Comparison of ENCODE assay signal across 9 cellular contexts in genomic region chr19:38675611-38676010, GRCh38. TPM values are rescaled to one million over a fixed set of nuclear protein-coding genes. Genes with fewer than 3 reads are reported as not detected.
A peak's percentile ranks its signal among the peaks of the same experiment; 100 is the strongest.
DNase-seq lines count a peak whose midpoint lies in the region; ATAC-seq, FAIRE-seq and TF ChIP-seq lines count a peak whose summit lies in the region.
"Had no signal": no experiment of that assay in that cellular context is flagged by ENCODE, and none has a peak within 500 bp of the region (broad histone marks: within the 10 kb centered on the region; RNA-seq: fewer than 3 reads in every experiment).

No MANE protein-coding gene starts in this region.

- no peak overlapping the region for H3K27ac Mint-ChIP-seq in activated CD4-positive, alpha-beta memory T cell treated with anti-CD3 and anti-CD28 coated beads for 36 hours
- peak overlapping the region; percentile 88 for H3K27ac Mint-ChIP-seq in stimulated activated naive B cell treated with anti-CD40 and anti-IgM and Interleukin-4, amounts not matched to agents 10 μg/mL and 1 μg/mL and 100 μg/mL, for 72 hours

- H3K36me3 ChIP-seq in HCT116 (ENCODE audit: control insufficient read depth in 1 of 2, insufficient read depth in 2 of 2, low read length in 2 of 2) = peaks cover 0 to 33% of the 10 kb centered on the region in 2 experiments; a peak in 2 of 4 replicates
- H3K36me3 ChIP-seq in keratinocyte (ENCODE audit: control insufficient read depth in 2 of 2, extremely low read depth in 1 of 2, insufficient read depth in 2 of 2, low read length in 2 of 2) = peaks cover 21 to 33% of the 10 kb centered on the region in 2 experiments

- H3K9me3 ChIP-seq in HCT116 (ENCODE audit: control insufficient read depth in 1 of 2, insufficient read depth in 1 of 2, low read depth in 1 of 2, low read length in 2 of 2) (no peaks in the 10 kb centered on the region), keratinocyte (ENCODE audit: control insufficient read depth, low read depth, low read length) (no peaks in the 10 kb centered on the region)

- TF ChIP-seq RAD21 in HCT116 (IDR thresholded peaks at IDR 0.05; ENCODE audit: low read depth) = 0 out of 2 replicates have a peak, but pooled peaks have one; percentile 14

- H4K20me1 ChIP-seq in HCT116 (ENCODE audit: insufficient read depth) = peaks cover 16% of the 10 kb centered on the region; the same call in 1 of the 2 replicates
- H4K20me1 ChIP-seq in keratinocyte (ENCODE audit: control insufficient read depth, extremely low read depth, insufficient read depth, low read length) = peaks cover 6% of the 10 kb centered on the region

- RAD21 ChIA-PET in HCT116 (lab: Charles Lee; ENCODE audit: low non-redundant PET in 1 of 2, low total read pairs in 2 of 2, uncharacterized antibody in 2 of 2, unreplicated experiment in 2 of 2) = no interaction called here

- TF ChIP-seq CTCF in HCT116 (IDR thresholded peaks at IDR 0.05 in 2 of 3, conservative IDR thresholded peaks at IDR 0.05 in 1 of 3; ENCODE audit: borderline replicate concordance in 1 of 3, insufficient read depth in 1 of 3, low read depth in 2 of 3, low read length in 2 of 3) (no peak), keratinocyte (optimal IDR thresholded peaks at IDR 0.05 in 1 of 3, IDR thresholded peaks at IDR 0.05 in 1 of 3, conservative IDR thresholded peaks at IDR 0.05 in 1 of 3; ENCODE audit: extremely low read depth in 1 of 3, insufficient read depth in 2 of 3, low read length in 3 of 3) (peak; percentile 7 to 19 (median 9))

- H3K27ac ChIP-seq in HCT116 (ENCODE audit: low read depth, low read length) (peak overlapping the region; percentile 5; the same call in 1 of the 2 replicates), keratinocyte (ENCODE audit: control insufficient read depth, insufficient read depth, low read length) (peak overlapping the region; percentile 96)

- no peak overlapping the region for H3K4me3 Mint-ChIP-seq in activated CD4-positive, alpha-beta memory T cell treated with anti-CD3 and anti-CD28 coated beads for 36 hours
- peak overlapping the region in 1 of 2 donors; percentile 28 for H3K4me3 Mint-ChIP-seq in stimulated activated naive B cell treated with anti-CD40 and anti-IgM and Interleukin-4, amounts not matched to agents 10 μg/mL and 1 μg/mL and 100 μg/mL, for 72 hours

- H3K27me3 Mint-ChIP-seq in activated CD4-positive, alpha-beta memory T cell treated with anti-CD3 and anti-CD28 coated beads for 36 hours = no peaks in the 10 kb centered on the region
- H3K27me3 Mint-ChIP-seq in stimulated activated naive B cell treated with anti-CD40 and anti-IgM and Interleukin-4, amounts not matched to agents 10 μg/mL and 1 μg/mL and 100 μg/mL, for 72 hours = no peaks in the 10 kb centered on the region

- CTCF ChIA-PET in HCT116 (lab: Charles Lee) = interaction anchor here (1.7 kb wide), 1 partner anchor 8 kb away, joined by 4 read pairs; no protein-coding TSS in a partner anchor
- CTCF ChIA-PET in activated CD4-positive, alpha-beta memory T cell treated with anti-CD3 and anti-CD28 coated beads for 36 hours (lab: Charles Lee) = interaction anchor here (0.5 to 1.2 kb wide), 2 partner anchors 18 to 52 kb away, joined by 3 to 5 read pairs; no protein-coding TSS in a partner anchor

- H3K9ac ChIP-seq in HCT116 (ENCODE audit: low read length) (peak overlapping the region; percentile 14; the same call in 1 of the 2 replicates), keratinocyte (ENCODE audit: control insufficient read depth, extremely low read depth, insufficient read depth, low read length) (peak overlapping the region; percentile 89)

- no peaks in the 10 kb centered on the region for H3K27me3 ChIP-seq in HCT116 (ENCODE audit: insufficient read depth, low read length)
- H3K27me3 ChIP-seq in keratinocyte (ENCODE audit: control insufficient read depth, extremely low read depth, insufficient read depth, low read length) = no peaks in the 10 kb centered on the region

- peaks cover 2% of the 10 kb centered on the region for H3K9me1 ChIP-seq in keratinocyte (ENCODE audit: control insufficient read depth, extremely low read depth, insufficient read depth, low read length)

- no TSS peak for BruUV-seq in HCT116 (replicated peaks; lab: Mats Ljungman, UMichigan)

- ATAC-seq in HCT116 (no peak), HG02759 (IDR thresholded peaks at IDR 0.05; ENCODE audit: unreplicated experiment) (no peak), GM19023 (IDR thresholded peaks at IDR 0.05; ENCODE audit: unreplicated experiment) (no peak)
- peak; percentile 86 to 94 for ATAC-seq in stimulated activated naive B cell treated with anti-CD40 and anti-IgM and Interleukin-4, amounts not matched to agents 10 μg/mL and 1 μg/mL and 100 μg/mL, for 72 hours (replicated peaks)

- POLR2A ChIA-PET in HCT116 (lab: Charles Lee) = no interaction called here
- POLR2A ChIA-PET in activated CD4-positive, alpha-beta memory T cell treated with anti-CD3 and anti-CD28 coated beads for 36 hours (lab: Charles Lee) = no interaction called here

- intact Hi-C loops in HCT116 (cut with micrococcal nuclease) = no loop called here
- intact Hi-C loops in activated CD4-positive, alpha-beta memory T cell treated with anti-CD3 and anti-CD28 coated beads for 36 hours (cut with micrococcal nuclease) = no loop called here

- H2AFZ ChIP-seq in HCT116 (ENCODE audit: low read depth, low read length, poor library complexity, severe bottlenecking) = no peak overlapping the region
- no peak overlapping the region for H2AFZ ChIP-seq in keratinocyte (ENCODE audit: control insufficient read depth, low read length)

- H3K4me1 ChIP-seq in HCT116 (ENCODE audit: control insufficient read depth in 1 of 2, insufficient read depth in 2 of 2, low read length in 2 of 2) (peaks cover 23 to 85% of the 10 kb centered on the region in 2 experiments), keratinocyte (ENCODE audit: control insufficient read depth, extremely low read depth, insufficient read depth, low read length) (peaks cover 65% of the 10 kb centered on the region)

- peaks cover 3% of the 10 kb centered on the region for H3K36me3 Mint-ChIP-seq in activated CD4-positive, alpha-beta memory T cell treated with anti-CD3 and anti-CD28 coated beads for 36 hours
- peaks cover 28 to 46% of the 10 kb centered on the region in 2 donors for H3K36me3 Mint-ChIP-seq in stimulated activated naive B cell treated with anti-CD40 and anti-IgM and Interleukin-4, amounts not matched to agents 10 μg/mL and 1 μg/mL and 100 μg/mL, for 72 hours

- FAIRE-seq in keratinocyte (lab: Jason Lieb, UNC) = no peak

- no peak for TF ChIP-seq POLR2A in HCT116 (IDR thresholded peaks at IDR 0.05; ENCODE audit: borderline replicate concordance, extremely low read depth, insufficient read depth, insufficient read length)

- H3K9me2 ChIP-seq in HCT116 (ENCODE audit: insufficient read depth) = no peaks in the 10 kb centered on the region

- dilution Hi-C loops in keratinocyte (cut with MboI; ENCODE audit: extremely low pct_ligation_motif_present, low sequenced_read_pairs) = no loop called here

- H3K4me3 ChIP-seq in HCT116 (replicated peaks in 1 of 2; ENCODE audit: low read depth in 1 of 2, low read length in 2 of 2) (no peak overlapping the region), keratinocyte (ENCODE audit: control insufficient read depth in 2 of 3, extremely low read depth in 1 of 3, insufficient read depth in 2 of 3, low read depth in 1 of 3, low read length in 3 of 3) (peak overlapping the region in 1 of 3 experiments; percentile 22)

- peaks cover 70% of the 10 kb centered on the region for H3K4me1 Mint-ChIP-seq in activated CD4-positive, alpha-beta memory T cell treated with anti-CD3 and anti-CD28 coated beads for 36 hours (ENCODE audit: low read depth)
- H3K4me1 Mint-ChIP-seq in stimulated activated naive B cell treated with anti-CD40 and anti-IgM and Interleukin-4, amounts not matched to agents 10 μg/mL and 1 μg/mL and 100 μg/mL, for 72 hours = peaks cover 60 to 73% of the 10 kb centered on the region in 2 donors

- no peak for DNase-seq in HCT116 (ENCODE audit: low read depth, low spot score)
- peak; percentile 37 for DNase-seq in activated CD4-positive, alpha-beta memory T cell treated with anti-CD3 and anti-CD28 coated beads for 36 hours
- DNase-seq in keratinocyte (ENCODE audit: low read depth, low spot score) = no peak
- DNase-seq in stimulated activated naive B cell treated with anti-CD40 and anti-IgM and Interleukin-4, amounts not matched to agents 10 μg/mL and 1 μg/mL and 100 μg/mL, for 72 hours = peak; percentile 34
- DNase-seq in epidermal melanocyte (ENCODE audit: insufficient read length, low spot score) = no peak
- no peak for DNase-seq in SW 1271 (lab: John Stamatoyannopoulos, UW)
- DNase-seq: effector memory CD4-positive, alpha-beta T cell had no signal

- H3K79me2 ChIP-seq in HCT116 (ENCODE audit: insufficient read depth, low read length) (peaks cover 97% of the 10 kb centered on the region), keratinocyte (ENCODE audit: control insufficient read depth, insufficient read depth, low read length) (peaks cover 91% of the 10 kb centered on the region)

- H3K4me2 ChIP-seq in HCT116 (ENCODE audit: low read length) = no peak overlapping the region
- peak overlapping the region; percentile 79 for H3K4me2 ChIP-seq in keratinocyte (ENCODE audit: control insufficient read depth, extremely low read depth, insufficient read depth, low read depth, low read length)

- no peaks in the 10 kb centered on the region for H3K9me3 Mint-ChIP-seq in activated CD4-positive, alpha-beta memory T cell treated with anti-CD3 and anti-CD28 coated beads for 36 hours
- H3K9me3 Mint-ChIP-seq in stimulated activated naive B cell treated with anti-CD40 and anti-IgM and Interleukin-4, amounts not matched to agents 10 μg/mL and 1 μg/mL and 100 μg/mL, for 72 hours = no peaks in the 10 kb centered on the region

RNA-seq across cellular contexts. Expression of gene ACTN4, which starts 28.2 kb away (rescaled TPM):
- 651 TPM for total RNA-seq in HCT116 (2021; ENCODE audit: unreplicated experiment)
- 635 and 727 TPM in 2 replicates for polyA plus RNA-seq in HCT116 (2012)
- 100 to 1,000 TPM; 267 to 270 TPM for total RNA-seq in activated CD4-positive, alpha-beta memory T cell treated with anti-CD3 and anti-CD28 coated beads for 36 hours
- polyA plus RNA-seq in keratinocyte = 463 to 720 TPM (median 526 TPM) in 3 replicates
- polyA plus RNA-seq in keratinocyte (2011; ENCODE audit: low read depth) = 762 TPM
- 452 and 468 TPM in 2 replicates for polyA plus RNA-seq in keratinocyte (2011; cell fraction: cytosol; rRNA removed)
- 1,020 and 1,377 TPM in 2 replicates for polyA plus RNA-seq in keratinocyte (2011; cell fraction: nucleus; rRNA removed)
- polyA plus RNA-seq in keratinocyte (2012; ENCODE audit: low replicate concordance) = 537 and 1,150 TPM in 2 replicates
- polyA minus RNA-seq in keratinocyte = 417 to 1,584 TPM (median 501 TPM) in 3 replicates
- polyA minus RNA-seq in keratinocyte (2011; cell fraction: cytosol; rRNA and poly(A)+ RNA removed) = 376 TPM
- polyA minus RNA-seq in keratinocyte (2011; cell fraction: nucleus; rRNA and poly(A)+ RNA removed) = 400 and 697 TPM in 2 replicates

RNA-seq across cellular contexts. Expression of gene EIF3K, which starts 56.6 kb away (rescaled TPM):
- 313 TPM for total RNA-seq in HCT116 (2021; ENCODE audit: unreplicated experiment)
- 474 and 485 TPM in 2 replicates for polyA plus RNA-seq in HCT116 (2012)
- 100 to 1,000 TPM; 273 to 287 TPM for total RNA-seq in activated CD4-positive, alpha-beta memory T cell treated with anti-CD3 and anti-CD28 coated beads for 36 hours
- polyA plus RNA-seq in keratinocyte = 240 to 304 TPM (median 260 TPM) in 3 replicates
- polyA plus RNA-seq in keratinocyte (2011; ENCODE audit: low read depth) = 262 TPM
- 399 and 557 TPM in 2 replicates for polyA plus RNA-seq in keratinocyte (2011; cell fraction: cytosol; rRNA removed)
- 275 and 357 TPM in 2 replicates for polyA plus RNA-seq in keratinocyte (2011; cell fraction: nucleus; rRNA removed)
- polyA plus RNA-seq in keratinocyte (2012; ENCODE audit: low replicate concordance) = 276 and 339 TPM in 2 replicates
- 344 to 553 TPM (median 352 TPM) in 3 replicates for polyA minus RNA-seq in keratinocyte
- polyA minus RNA-seq in keratinocyte (2011; cell fraction: cytosol; rRNA and poly(A)+ RNA removed) = 270 TPM
- polyA minus RNA-seq in keratinocyte (2011; cell fraction: nucleus; rRNA and poly(A)+ RNA removed) = 60.8 and 84.1 TPM in 2 replicates

RNA-seq across cellular contexts. Expression of gene MAP4K1, which starts 57.9 kb away (rescaled TPM):
- 9.1 TPM for total RNA-seq in HCT116 (2021; ENCODE audit: unreplicated experiment)
- polyA plus RNA-seq in HCT116 (2012) = 2.1 and 2.2 TPM in 2 replicates
- 100 to 1,000 TPM; 205 TPM for total RNA-seq in activated CD4-positive, alpha-beta memory T cell treated with anti-CD3 and anti-CD28 coated beads for 36 hours
- polyA plus RNA-seq in keratinocyte = 0.22 to 0.25 TPM in 2 of 3 replicates, not detected in the other
- not detected for polyA plus RNA-seq in keratinocyte (2011; ENCODE audit: low read depth)
- polyA plus RNA-seq in keratinocyte (2011; cell fraction: cytosol; rRNA removed) = 0.06 TPM in 1 of 2 replicates, not detected in the other
- 0.52 and 0.60 TPM in 2 replicates for polyA plus RNA-seq in keratinocyte (2011; cell fraction: nucleus; rRNA removed)
- polyA plus RNA-seq in keratinocyte (2012; ENCODE audit: low replicate concordance) = 0.23 and 0.81 TPM in 2 replicates
- not detected in 3 replicates for polyA minus RNA-seq in keratinocyte
- polyA minus RNA-seq in keratinocyte (2011; cell fraction: cytosol; rRNA and poly(A)+ RNA removed) = not detected
- not detected in 2 replicates for polyA minus RNA-seq in keratinocyte (2011; cell fraction: nucleus; rRNA and poly(A)+ RNA removed)

Comparison
In these comparisons a context has a peak if more than half of its experiments do, and no peak if none do; other contexts are left out.
1. ATAC-seq: peak in stimulated activated naive B cell treated with anti-CD40 and anti-IgM and Interleukin-4, amounts not matched to agents 10 μg/mL and 1 μg/mL and 100 μg/mL, for 72 hours (2 of 2); none in HCT116 (single experiment), HG02759 (single experiment) and GM19023 (single experiment).
2. DNase-seq: peak in activated CD4-positive, alpha-beta memory T cell treated with anti-CD3 and anti-CD28 coated beads for 36 hours (single experiment) and stimulated activated naive B cell treated with anti-CD40 and anti-IgM and Interleukin-4, amounts not matched to agents 10 μg/mL and 1 μg/mL and 100 μg/mL, for 72 hours (single experiment); none in HCT116 (single experiment), keratinocyte (single experiment), epidermal melanocyte (single experiment) and SW 1271 (0 of 2).
3. CTCF ChIP-seq: peak in keratinocyte (3 of 3); none in HCT116 (0 of 3).
4. RNA of gene MAP4K1, which starts 57.9 kb away (total RNA-seq): 205 TPM in activated CD4-positive, alpha-beta memory T cell treated with anti-CD3 and anti-CD28 coated beads for 36 hours; 9.1 TPM in HCT116 (single experiment); every median in the first group is over 10 times any median in the second.